Comparison of ENCODE assay signal across 14 cellular contexts in genomic region chr3:180332608-180333007, GRCh38.
DNase-seq lines count a peak whose midpoint lies in the region; ATAC-seq and FAIRE-seq lines count a peak whose summit lies in the region.
"Had no signal": no experiment of that assay in that cellular context is flagged by ENCODE, and none has a peak within 500 bp of the region (broad histone marks: within the 10 kb centered on the region; RNA-seq: fewer than 3 reads in every experiment).

No MANE protein-coding gene starts in this region.

- ATAC-seq in GM19463 (IDR thresholded peaks at IDR 0.05; ENCODE audit: unreplicated experiment), result peak; percentile 48
- ATAC-seq in HG02763 (IDR thresholded peaks at IDR 0.05; ENCODE audit: unreplicated experiment), result peak; percentile 62
- ATAC-seq in HG03378 (IDR thresholded peaks at IDR 0.05; ENCODE audit: unreplicated experiment), result peak; percentile 59
- ATAC-seq: mucosa of descending colon; stimulated activated effector memory CD8-positive, alpha-beta T cell treated with anti-CD3 and anti-CD28 coated beads, Interleukin-12 subunit alpha, Interleukin-12 subunit beta, amount 100 ng/mL, for 72 hours had no signal

- no peak for DNase-seq in GM18507 (ENCODE audit: extremely low spot score, insufficient read length, low read depth)
- DNase-seq in D341Med (ENCODE audit: low spot score), result no peak
- DNase-seq in KG1 (lab: John Stamatoyannopoulos, UW), result no peak
- DNase-seq in stimulated activated CD4-positive, alpha-beta T cell treated with anti-CD3 and anti-CD28 coated beads, Interleukin-4, amount 100 ng/mL, for 1 hour, result no peak
- no peak for DNase-seq in NCI-H524 treated with DMSO at 0.1 percent for 48 hours (lab: John Stamatoyannopoulos, UW)
- DNase-seq: anterior cingulate cortex, mucosa of descending colon, NCI-H1417 treated with DMSO at 0.1 percent for 48 hours, NCI-H526 had no signal

- FAIRE-seq in GM18507 (lab: Jason Lieb, UNC), result peak; percentile 78
- FAIRE-seq: islet of Langerhans had no signal
